In the genomic region with DNA sequence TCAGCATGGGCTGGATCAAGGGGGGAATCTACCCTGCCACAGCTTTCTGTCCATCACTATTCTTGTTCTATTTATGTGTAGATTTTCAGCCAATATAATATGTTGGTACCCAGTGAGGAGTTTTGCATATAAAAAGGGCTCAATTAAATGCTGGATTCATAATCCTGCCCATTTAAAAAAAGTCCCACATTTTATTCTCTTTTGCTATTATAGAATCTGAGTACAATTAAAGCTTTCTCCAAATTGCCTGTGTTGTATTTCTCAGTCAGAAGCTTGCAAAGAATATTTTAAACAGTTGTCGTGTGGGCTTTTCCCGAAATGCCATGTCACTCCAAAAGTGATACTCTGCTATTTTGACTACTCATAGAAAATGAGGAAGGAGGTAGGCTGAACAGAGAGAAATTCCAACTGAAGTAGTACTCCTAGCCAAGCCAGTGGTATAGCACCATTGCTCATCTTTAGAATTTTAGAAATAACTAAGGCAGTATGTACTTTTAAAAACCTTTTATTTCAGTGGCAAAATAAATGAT, we compare ENCODE assay signal across 1 cellular context.
TF ChIP-seq lines count a peak whose summit lies in the region.

No MANE protein-coding gene starts in this region.

TF ChIP-seq in GM23338, 12 proteins besides CTCF, POLR2A, EP300 and RAD21 (continued from another document):
- TF ChIP-seq, protein P1, sequence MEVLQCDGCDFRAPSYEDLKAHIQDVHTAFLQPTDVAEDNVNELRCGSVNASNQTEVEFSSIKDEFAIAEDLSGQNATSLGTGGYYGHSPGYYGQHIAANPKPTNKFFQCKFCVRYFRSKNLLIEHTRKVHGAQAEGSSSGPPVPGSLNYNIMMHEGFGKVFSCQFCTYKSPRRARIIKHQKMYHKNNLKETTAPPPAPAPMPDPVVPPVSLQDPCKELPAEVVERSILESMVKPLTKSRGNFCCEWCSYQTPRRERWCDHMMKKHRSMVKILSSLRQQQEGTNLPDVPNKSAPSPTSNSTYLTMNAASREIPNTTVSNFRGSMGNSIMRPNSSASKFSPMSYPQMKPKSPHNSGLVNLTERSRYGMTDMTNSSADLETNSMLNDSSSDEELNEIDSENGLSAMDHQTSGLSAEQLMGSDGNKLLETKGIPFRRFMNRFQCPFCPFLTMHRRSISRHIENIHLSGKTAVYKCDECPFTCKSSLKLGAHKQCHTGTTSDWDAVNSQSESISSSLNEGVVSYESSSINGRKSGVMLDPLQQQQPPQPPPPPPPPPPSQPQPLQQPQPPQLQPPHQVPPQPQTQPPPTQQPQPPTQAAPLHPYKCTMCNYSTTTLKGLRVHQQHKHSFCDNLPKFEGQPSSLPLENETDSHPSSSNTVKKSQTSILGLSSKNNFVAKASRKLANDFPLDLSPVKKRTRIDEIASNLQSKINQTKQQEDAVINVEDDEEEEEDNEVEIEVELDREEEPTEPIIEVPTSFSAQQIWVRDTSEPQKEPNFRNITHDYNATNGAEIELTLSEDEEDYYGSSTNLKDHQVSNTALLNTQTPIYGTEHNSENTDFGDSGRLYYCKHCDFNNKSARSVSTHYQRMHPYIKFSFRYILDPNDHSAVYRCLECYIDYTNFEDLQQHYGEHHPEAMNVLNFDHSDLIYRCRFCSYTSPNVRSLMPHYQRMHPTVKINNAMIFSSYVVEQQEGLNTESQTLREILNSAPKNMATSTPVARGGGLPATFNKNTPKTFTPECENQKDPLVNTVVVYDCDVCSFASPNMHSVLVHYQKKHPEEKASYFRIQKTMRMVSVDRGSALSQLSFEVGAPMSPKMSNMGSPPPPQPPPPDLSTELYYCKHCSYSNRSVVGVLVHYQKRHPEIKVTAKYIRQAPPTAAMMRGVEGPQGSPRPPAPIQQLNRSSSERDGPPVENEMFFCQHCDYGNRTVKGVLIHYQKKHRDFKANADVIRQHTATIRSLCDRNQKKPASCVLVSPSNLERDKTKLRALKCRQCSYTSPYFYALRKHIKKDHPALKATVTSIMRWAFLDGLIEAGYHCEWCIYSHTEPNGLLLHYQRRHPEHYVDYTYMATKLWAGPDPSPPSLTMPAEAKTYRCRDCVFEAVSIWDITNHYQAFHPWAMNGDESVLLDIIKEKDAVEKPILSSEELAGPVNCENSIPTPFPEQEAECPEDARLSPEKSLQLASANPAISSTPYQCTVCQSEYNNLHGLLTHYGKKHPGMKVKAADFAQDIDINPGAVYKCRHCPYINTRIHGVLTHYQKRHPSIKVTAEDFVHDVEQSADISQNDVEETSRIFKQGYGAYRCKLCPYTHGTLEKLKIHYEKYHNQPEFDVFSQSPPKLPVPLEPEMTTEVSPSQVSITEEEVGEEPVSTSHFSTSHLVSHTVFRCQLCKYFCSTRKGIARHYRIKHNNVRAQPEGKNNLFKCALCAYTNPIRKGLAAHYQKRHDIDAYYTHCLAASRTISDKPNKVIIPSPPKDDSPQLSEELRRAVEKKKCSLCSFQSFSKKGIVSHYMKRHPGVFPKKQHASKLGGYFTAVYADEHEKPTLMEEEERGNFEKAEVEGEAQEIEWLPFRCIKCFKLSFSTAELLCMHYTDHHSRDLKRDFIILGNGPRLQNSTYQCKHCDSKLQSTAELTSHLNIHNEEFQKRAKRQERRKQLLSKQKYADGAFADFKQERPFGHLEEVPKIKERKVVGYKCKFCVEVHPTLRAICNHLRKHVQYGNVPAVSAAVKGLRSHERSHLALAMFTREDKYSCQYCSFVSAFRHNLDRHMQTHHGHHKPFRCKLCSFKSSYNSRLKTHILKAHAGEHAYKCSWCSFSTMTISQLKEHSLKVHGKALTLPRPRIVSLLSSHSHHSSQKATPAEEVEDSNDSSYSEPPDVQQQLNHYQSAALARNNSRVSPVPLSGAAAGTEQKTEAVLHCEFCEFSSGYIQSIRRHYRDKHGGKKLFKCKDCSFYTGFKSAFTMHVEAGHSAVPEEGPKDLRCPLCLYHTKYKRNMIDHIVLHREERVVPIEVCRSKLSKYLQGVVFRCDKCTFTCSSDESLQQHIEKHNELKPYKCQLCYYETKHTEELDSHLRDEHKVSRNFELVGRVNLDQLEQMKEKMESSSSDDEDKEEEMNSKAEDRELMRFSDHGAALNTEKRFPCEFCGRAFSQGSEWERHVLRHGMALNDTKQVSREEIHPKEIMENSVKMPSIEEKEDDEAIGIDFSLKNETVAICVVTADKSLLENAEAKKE (CRISPR knock-in tag; IDR thresholded peaks at IDR 0.05) = no peak
- TF ChIP-seq CREB1 (CRISPR knock-in tag; IDR thresholded peaks at IDR 0.05; ENCODE audit: low read depth) = no peak
- no peak for TF ChIP-seq ZNF331 (CRISPR knock-in tag; IDR thresholded peaks at IDR 0.05; ENCODE audit: low read depth)
